Comparison of ENCODE assay signal across 8 cellular contexts in the genomic region with DNA sequence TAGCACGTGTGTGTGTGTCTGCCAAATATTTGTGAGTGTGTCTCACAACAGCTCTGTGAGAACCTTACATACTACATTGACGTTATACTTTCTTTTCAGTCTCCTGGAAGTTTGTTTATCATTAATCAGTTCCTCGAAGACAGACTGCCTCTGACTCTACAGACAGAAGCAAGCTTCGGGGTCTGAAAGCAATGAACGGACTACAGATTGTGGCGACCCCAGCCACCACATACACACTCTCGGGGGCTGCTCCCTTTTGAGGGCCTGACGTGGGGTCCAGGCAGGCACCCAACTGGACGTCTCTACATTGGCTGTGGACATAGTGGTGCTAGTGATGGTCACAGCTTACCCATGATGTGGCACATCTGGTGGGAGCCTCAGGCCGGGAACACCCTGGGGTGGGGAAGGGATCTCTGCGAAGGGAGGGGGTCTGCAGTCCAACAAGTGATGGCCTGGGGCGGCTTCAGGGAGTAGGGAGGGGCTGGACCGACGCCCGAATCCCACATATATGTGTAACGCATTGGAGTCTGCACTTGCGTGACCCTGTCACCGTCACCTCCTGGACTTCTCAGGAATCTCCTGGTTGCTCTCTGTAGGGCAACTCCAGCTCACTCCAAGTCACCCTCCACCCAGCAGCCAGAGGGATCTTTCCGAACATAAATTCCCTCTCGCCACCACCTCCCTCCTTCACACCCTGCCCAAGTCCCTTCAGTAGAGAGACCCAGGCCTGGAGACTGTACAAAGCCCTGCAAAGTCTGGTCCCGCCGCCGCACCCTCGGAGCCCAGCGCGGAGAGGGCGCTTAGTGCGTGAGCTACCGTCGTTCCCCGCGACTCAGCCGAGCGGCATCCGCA. TPM values are rescaled to one million over a fixed set of nuclear protein-coding genes. Genes with fewer than 3 reads are reported as not detected.
DNase-seq lines count a peak whose midpoint lies in the region; ATAC-seq, FAIRE-seq and TF ChIP-seq lines count a peak whose summit lies in the region.

No MANE protein-coding gene starts in this region.

- FAIRE-seq in bronchial epithelial cell (lab: Jason Lieb, UNC) = no peak

- H3K4me3 ChIP-seq in bronchial epithelial cell (ENCODE audit: low read depth, low read length) = peak overlapping the region; percentile 47
- H3K4me3 ChIP-seq in lower lobe of right lung = peak overlapping the region; percentile 57
- peak overlapping the region; percentile 46 to 51 for H3K4me3 ChIP-seq in tibial artery

- CTCF ChIA-PET in activated CD4-positive, alpha-beta T cell treated with anti-CD3 and anti-CD28 coated beads, Interleukin-2, amount 10 ng/mL, durations not matched to agents 7 days and 5 days (lab: Charles Lee) = interaction anchor here (0.9 to 1.6 kb wide), 4 partner anchors 9 to 56 kb away, joined by 3 to 6 read pairs (median 4); no protein-coding TSS in a partner anchor

- peaks cover 18% of the 10 kb centered on the region for H3K4me1 ChIP-seq in lower lobe of right lung
- H3K4me1 ChIP-seq in tibial artery = peaks cover 0 to 22% (median 17%) of the 10 kb centered on the region in 4 donors

- TF ChIP-seq CTCF in bronchial epithelial cell (IDR thresholded peaks at IDR 0.05; ENCODE audit: insufficient read depth, low read length, severe bottlenecking) (no peak), lower lobe of right lung (IDR thresholded peaks at IDR 0.05) (no peak), tibial artery (IDR thresholded peaks at IDR 0.05) (no peak)

- H3K4me1 Mint-ChIP-seq in activated CD4-positive, alpha-beta T cell treated with anti-CD3 and anti-CD28 coated beads, Interleukin-2, amount 10 ng/mL, durations not matched to agents 7 days and 5 days = peaks cover 5% of the 10 kb centered on the region

- H3K4me3 Mint-ChIP-seq in activated CD4-positive, alpha-beta T cell treated with anti-CD3 and anti-CD28 coated beads, Interleukin-2, amount 10 ng/mL, durations not matched to agents 7 days and 5 days = peak overlapping the region; percentile 58

- H3K9me3 Mint-ChIP-seq in activated CD4-positive, alpha-beta T cell treated with anti-CD3 and anti-CD28 coated beads, Interleukin-2, amount 10 ng/mL, durations not matched to agents 7 days and 5 days = no peaks in the 10 kb centered on the region

- intact Hi-C loops in lower lobe of right lung (cut with DNase I) (no loop called here), tibial artery (cut with DNase I; ENCODE audit: low total_unique reads) (no loop called here)

- H3K36me3 ChIP-seq in bronchial epithelial cell (ENCODE audit: control insufficient read depth, insufficient read depth, low read length) (no peaks in the 10 kb centered on the region), lower lobe of right lung (no peaks in the 10 kb centered on the region), tibial artery (no peaks in the 10 kb centered on the region)

- no peak overlapping the region for H3K27ac ChIP-seq in lower lobe of right lung
- H3K27ac ChIP-seq in tibial artery = no peak overlapping the region

- ATAC-seq in lower lobe of right lung = no peak
- ATAC-seq in GM19397 (IDR thresholded peaks at IDR 0.05; ENCODE audit: unreplicated experiment) = no peak

- H3K36me3 Mint-ChIP-seq in activated CD4-positive, alpha-beta T cell treated with anti-CD3 and anti-CD28 coated beads, Interleukin-2, amount 10 ng/mL, durations not matched to agents 7 days and 5 days (ENCODE audit: low read depth) = no peaks in the 10 kb centered on the region

- no peak overlapping the region for H3K27ac Mint-ChIP-seq in activated CD4-positive, alpha-beta T cell treated with anti-CD3 and anti-CD28 coated beads, Interleukin-2, amount 10 ng/mL, durations not matched to agents 7 days and 5 days

- POLR2A ChIA-PET in activated CD4-positive, alpha-beta T cell treated with anti-CD3 and anti-CD28 coated beads, Interleukin-2, amount 10 ng/mL, durations not matched to agents 7 days and 5 days (lab: Charles Lee) = no interaction called here

- no peaks in the 10 kb centered on the region for H3K27me3 ChIP-seq in bronchial epithelial cell (ENCODE audit: control insufficient read depth, insufficient read depth, low read length)
- peaks cover 68% of the 10 kb centered on the region for H3K27me3 ChIP-seq in lower lobe of right lung (ENCODE audit: low read depth)
- H3K27me3 ChIP-seq in tibial artery = peaks cover 0 to 70% of the 10 kb centered on the region in 2 donors

- no peak for DNase-seq in activated CD4-positive, alpha-beta T cell treated with anti-CD3 and anti-CD28 coated beads, Interleukin-2, amount 10 ng/mL, durations not matched to agents 7 days and 5 days
- DNase-seq in activated CD4-positive, alpha-beta T cell treated with anti-CD3 and anti-CD28 coated beads for 1 hour = no peak
- DNase-seq in bronchial epithelial cell (ENCODE audit: low read depth) = no peak
- DNase-seq in lower lobe of right lung = no peak
- peak in 1 of 2 donors; percentile 53 for DNase-seq in tibial artery
- no peak for DNase-seq in HT-29 (ENCODE audit: low spot score)
- no peak for DNase-seq in NCI-H1436 (lab: John Stamatoyannopoulos, UW)

- no peaks in the 10 kb centered on the region for H3K9me3 ChIP-seq in lower lobe of right lung
- H3K9me3 ChIP-seq in tibial artery = no peaks in the 10 kb centered on the region

- peaks cover 68% of the 10 kb centered on the region for H3K27me3 Mint-ChIP-seq in activated CD4-positive, alpha-beta T cell treated with anti-CD3 and anti-CD28 coated beads, Interleukin-2, amount 10 ng/mL, durations not matched to agents 7 days and 5 days

RNA-seq across cellular contexts. Expression of gene TRIM29, which starts 30.4 kb away (rescaled TPM):
- not detected for total RNA-seq in activated CD4-positive, alpha-beta T cell treated with anti-CD3 and anti-CD28 coated beads, Interleukin-2, amount 10 ng/mL, durations not matched to agents 7 days and 5 days
- total RNA-seq in bronchial epithelial cell (146 and 441 TPM in 2 replicates), lower lobe of right lung (8.3 TPM)
- 172 and 226 TPM in 2 replicates for total RNA-seq in HT-29 (2014; rRNA removed; shearing (Covaris generic))

RNA-seq across cellular contexts. Expression of gene OAF, which starts 42.5 kb away (rescaled TPM):
- total RNA-seq in activated CD4-positive, alpha-beta T cell treated with anti-CD3 and anti-CD28 coated beads, Interleukin-2, amount 10 ng/mL, durations not matched to agents 7 days and 5 days = 1 to 10 TPM; 1.7 to 3.4 TPM
- total RNA-seq in bronchial epithelial cell = 5.9 and 9.0 TPM in 2 replicates
- 17.8 TPM for total RNA-seq in lower lobe of right lung
- total RNA-seq in HT-29 (2014; rRNA removed; shearing (Covaris generic)) = 68.5 and 87.3 TPM in 2 replicates

Comparison
In these comparisons a context has a peak if more than half of its experiments do, and no peak if none do; other contexts are left out.
1. RNA of gene TRIM29, which starts 30.4 kb away (total RNA-seq): 172 to 226 TPM in HT-29 and 146 to 441 TPM in bronchial epithelial cell; 8.3 TPM in lower lobe of right lung (single experiment) and not detected in activated CD4-positive, alpha-beta T cell treated with anti-CD3 and anti-CD28 coated beads, Interleukin-2, amount 10 ng/mL, durations not matched to agents 7 days and 5 days; every median in the first group is over 10 times any median in the second.
2. Peak in every context shown above with its lines, with median percentiles within 50 percentile points of each other: H3K4me3 ChIP-seq.